In the genomic region with DNA sequence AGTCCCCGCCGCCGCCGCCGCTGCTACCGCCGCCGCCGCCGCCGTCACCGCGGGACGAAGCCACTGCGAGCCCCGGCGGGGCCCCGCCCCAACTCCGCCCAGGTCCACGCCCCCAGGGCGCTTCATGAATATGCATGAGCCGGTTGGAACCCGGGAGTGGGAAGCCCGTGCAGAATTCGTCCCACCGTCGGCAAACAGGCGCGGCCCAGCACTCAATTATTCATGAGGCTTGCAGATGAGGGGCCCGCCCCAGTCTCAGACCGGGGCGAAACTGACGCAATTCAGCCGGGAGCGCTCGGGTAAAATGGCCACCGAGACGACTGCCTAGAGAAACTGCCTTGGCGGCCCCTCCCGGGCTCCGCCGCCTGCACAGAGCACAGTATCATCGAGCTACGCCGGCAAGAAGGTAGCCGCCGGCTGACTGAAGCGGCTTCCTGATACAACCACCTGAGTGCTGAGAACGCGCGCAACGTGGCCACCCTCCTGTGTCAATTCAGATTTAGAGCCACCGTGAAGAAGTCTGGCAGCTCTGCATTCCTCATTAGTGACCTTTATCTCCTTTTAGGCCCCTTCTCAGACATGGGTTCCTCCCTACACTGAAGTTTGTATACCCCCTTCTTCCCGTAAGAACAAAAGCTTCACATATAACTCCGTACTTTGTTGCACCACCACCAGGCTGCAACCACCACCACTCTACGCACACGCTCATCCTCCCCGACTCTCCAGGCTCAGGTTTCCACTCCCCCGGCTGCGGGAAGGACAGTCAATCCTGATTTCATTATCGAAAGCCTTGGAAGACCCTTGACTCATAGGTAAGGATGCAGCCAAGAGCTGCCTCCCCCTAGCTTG, we compare ENCODE assay signal across 8 cellular contexts. TPM values are rescaled to one million over a fixed set of nuclear protein-coding genes. Genes with fewer than 3 reads are reported as not detected.
A peak's percentile ranks its signal among the peaks of the same experiment; 100 is the strongest.
DNase-seq lines count a peak whose midpoint lies in the region; ATAC-seq, FAIRE-seq and TF ChIP-seq lines count a peak whose summit lies in the region.

A gene with protein sequence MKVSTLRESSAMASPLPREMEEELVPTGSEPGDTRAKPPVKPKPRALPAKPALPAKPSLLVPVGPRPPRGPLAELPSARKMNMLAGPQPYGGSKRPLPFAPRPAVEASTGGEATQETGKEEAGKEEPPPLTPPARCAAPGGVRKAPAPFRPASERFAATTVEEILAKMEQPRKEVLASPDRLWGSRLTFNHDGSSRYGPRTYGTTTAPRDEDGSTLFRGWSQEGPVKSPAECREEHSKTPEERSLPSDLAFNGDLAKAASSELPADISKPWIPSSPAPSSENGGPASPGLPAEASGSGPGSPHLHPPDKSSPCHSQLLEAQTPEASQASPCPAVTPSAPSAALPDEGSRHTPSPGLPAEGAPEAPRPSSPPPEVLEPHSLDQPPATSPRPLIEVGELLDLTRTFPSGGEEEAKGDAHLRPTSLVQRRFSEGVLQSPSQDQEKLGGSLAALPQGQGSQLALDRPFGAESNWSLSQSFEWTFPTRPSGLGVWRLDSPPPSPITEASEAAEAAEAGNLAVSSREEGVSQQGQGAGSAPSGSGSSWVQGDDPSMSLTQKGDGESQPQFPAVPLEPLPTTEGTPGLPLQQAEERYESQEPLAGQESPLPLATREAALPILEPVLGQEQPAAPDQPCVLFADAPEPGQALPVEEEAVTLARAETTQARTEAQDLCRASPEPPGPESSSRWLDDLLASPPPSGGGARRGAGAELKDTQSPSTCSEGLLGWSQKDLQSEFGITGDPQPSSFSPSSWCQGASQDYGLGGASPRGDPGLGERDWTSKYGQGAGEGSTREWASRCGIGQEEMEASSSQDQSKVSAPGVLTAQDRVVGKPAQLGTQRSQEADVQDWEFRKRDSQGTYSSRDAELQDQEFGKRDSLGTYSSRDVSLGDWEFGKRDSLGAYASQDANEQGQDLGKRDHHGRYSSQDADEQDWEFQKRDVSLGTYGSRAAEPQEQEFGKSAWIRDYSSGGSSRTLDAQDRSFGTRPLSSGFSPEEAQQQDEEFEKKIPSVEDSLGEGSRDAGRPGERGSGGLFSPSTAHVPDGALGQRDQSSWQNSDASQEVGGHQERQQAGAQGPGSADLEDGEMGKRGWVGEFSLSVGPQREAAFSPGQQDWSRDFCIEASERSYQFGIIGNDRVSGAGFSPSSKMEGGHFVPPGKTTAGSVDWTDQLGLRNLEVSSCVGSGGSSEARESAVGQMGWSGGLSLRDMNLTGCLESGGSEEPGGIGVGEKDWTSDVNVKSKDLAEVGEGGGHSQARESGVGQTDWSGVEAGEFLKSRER (N-terminal part only) (minus strand): TSS at position 67 of the 849 bp plus-strand sequence. CDS start 3,067 bp downstream, outside the sequence.

- peak within 1 kb of the TSS; percentile 71 to 83 for H2BK12ac ChIP-seq in mesenchymal stem cell (ENCODE audit: low read length in 2 of 2)

- H3K79me1 ChIP-seq in mesenchymal stem cell (replicated peaks; ENCODE audit: low read length, poor library complexity, severe bottlenecking) = peaks cover 25% of the 10 kb centered on the region

- H3K4me3 Mint-ChIP-seq in Caco-2 (ENCODE audit: unreplicated experiment) = peak within 1 kb of the TSS; percentile 88

- POLR2A ChIA-PET in Caco-2 (lab: Charles Lee) = interaction anchor here (0.5 to 2.2 kb wide), 7 partner anchors 9 to 168 kb away, joined by 3 to 31 read pairs (median 5); a partner anchor contains a TSS

- peak within 1 kb of the TSS; percentile 92 for H3K9ac ChIP-seq in NT2/D1 (ENCODE audit: insufficient read length, low read depth)
- H3K9ac ChIP-seq in endocrine pancreas (ENCODE audit: control insufficient read depth, insufficient read depth, low read length) = peak within 1 kb of the TSS; percentile 82
- peak within 1 kb of the TSS; percentile 97 for H3K9ac ChIP-seq in mesenchymal stem cell (ENCODE audit: low read length)

- CTCF ChIA-PET in Caco-2 (lab: Charles Lee) = interaction anchor here (0.8 to 2.3 kb wide), 6 partner anchors 10 to 76 kb away, joined by 3 to 13 read pairs (median 6); a partner anchor contains a TSS

- peak within 1 kb of the TSS; percentile 92 for H3K4me2 ChIP-seq in mesenchymal stem cell (ENCODE audit: low read length, poor library complexity, severe bottlenecking)

- intact Hi-C loops in Caco-2 (cut with micrococcal nuclease; ENCODE audit: unreplicated experiment) = loop anchor here (1.0 to 2.0 kb wide), 3 partner anchors 10 to 36 kb away; a partner anchor contains a TSS

- H3K4me1 Mint-ChIP-seq in Caco-2 (ENCODE audit: low read depth, unreplicated experiment) = peaks cover 57% of the 10 kb centered on the region

- H2AFZ ChIP-seq in mesenchymal stem cell (ENCODE audit: low read depth, low read length) = no peak within 1 kb of the TSS

- no peak for TF ChIP-seq CTCF in Caco-2 (IDR thresholded peaks at IDR 0.05; ENCODE audit: insufficient read depth in 1 of 2, low read depth in 1 of 2, low read length in 1 of 2, severe bottlenecking in 1 of 2, unreplicated experiment in 1 of 2)

- H3K9me3 ChIP-seq in Caco-2 (no peaks in the 10 kb centered on the region), NT2/D1 (ENCODE audit: insufficient read depth, low read length) (no peaks in the 10 kb centered on the region), endocrine pancreas (ENCODE audit: control insufficient read depth, low read length) (no peaks in the 10 kb centered on the region), mesenchymal stem cell (ENCODE audit: control insufficient read depth, low read length) (no peaks in the 10 kb centered on the region)

- peak; percentile 20 for FAIRE-seq in HTR-8/SVneo (lab: Jason Lieb, UNC)

- peak within 1 kb of the TSS; percentile 19 to 87 for H3K14ac ChIP-seq in mesenchymal stem cell (ENCODE audit: low read length in 2 of 2)

- peak; percentile 98 to 99 for DNase-seq in Caco-2
- peak; percentile 93 for DNase-seq in HTR-8/SVneo (ENCODE audit: insufficient read length, low spot score)
- peak; percentile 95 for DNase-seq in NT2/D1 (ENCODE audit: low read depth, low spot score)
- peak; percentile 55 for DNase-seq in activated CD8-positive, alpha-beta memory T cell treated with anti-CD3 and anti-CD28 coated beads, Interleukin-2, amount 50 U/mL, for 1 hour (ENCODE audit: extremely low read depth)
- DNase-seq in mesenchymal stem cell = peak; percentile 98
- DNase-seq in stimulated activated CD8-positive, alpha-beta memory T cell treated with anti-CD3 and anti-CD28 coated beads, Interleukin-12 subunit alpha, Interleukin-12 subunit beta, amount 100 ng/mL, for 24 hours (ENCODE audit: extremely low read depth) = peak; percentile 74

- H2BK5ac ChIP-seq in mesenchymal stem cell (ENCODE audit: low read depth, low read length, poor library complexity, severe bottlenecking) = peak within 1 kb of the TSS; percentile 92

- H3K36me3 ChIP-seq in Caco-2 (ENCODE audit: control insufficient read depth, insufficient read depth, low read length) (peaks cover 3% of the 10 kb centered on the region), NT2/D1 (ENCODE audit: insufficient read depth, insufficient read length, low read length) (peaks cover 63% of the 10 kb centered on the region), endocrine pancreas (ENCODE audit: control insufficient read depth, insufficient read depth, low read length) (no peaks in the 10 kb centered on the region), mesenchymal stem cell (ENCODE audit: control insufficient read depth in 1 of 2, insufficient read depth in 2 of 2, low read depth in 1 of 2, low read length in 2 of 2) (peaks cover 41 to 57% of the 10 kb centered on the region in 2 experiments)

- peak within 1 kb of the TSS; percentile 92 for H4K91ac ChIP-seq in mesenchymal stem cell (ENCODE audit: low read length)

- TSS peak; percentile 92 for BruUV-seq in Caco-2 (replicated peaks; lab: Mats Ljungman, UMichigan)

- peaks cover 74% of the 10 kb centered on the region for H3K36me3 Mint-ChIP-seq in Caco-2 (ENCODE audit: insufficient read depth, unreplicated experiment)

- peak within 1 kb of the TSS; percentile 96 to 97 for H3K18ac ChIP-seq in mesenchymal stem cell (ENCODE audit: low read depth in 1 of 2, low read length in 2 of 2)

- H3K27me3 ChIP-seq in Caco-2 (replicated peaks; ENCODE audit: control insufficient read depth, insufficient read depth, low read length) (no peaks in the 10 kb centered on the region), NT2/D1 (ENCODE audit: insufficient read depth, insufficient read length) (no peaks in the 10 kb centered on the region), endocrine pancreas (ENCODE audit: control insufficient read depth, insufficient read depth, low read length) (no peaks in the 10 kb centered on the region), mesenchymal stem cell (ENCODE audit: control insufficient read depth in 1 of 2, insufficient read depth in 1 of 2, low read length in 2 of 2) (no peaks in the 10 kb centered on the region)

- 6% methylated on average over 48 of the region's 61 CpGs for WGBS in mesenchymal stem cell

- ATAC-seq in GM21367 (IDR thresholded peaks at IDR 0.05; ENCODE audit: unreplicated experiment) = peak; percentile 89

- H3K27ac ChIP-seq in mesenchymal stem cell (ENCODE audit: low read length, poor library complexity, severe bottlenecking) = peak within 1 kb of the TSS; percentile 98

- no peaks in the 10 kb centered on the region for H3K27me3 Mint-ChIP-seq in Caco-2 (ENCODE audit: insufficient read depth, unreplicated experiment)

- peak within 1 kb of the TSS in 1 of 2 experiments; percentile 90 for H3K23ac ChIP-seq in mesenchymal stem cell (ENCODE audit: low read length in 2 of 2)

- peak within 1 kb of the TSS; percentile 94 for H2AK5ac ChIP-seq in mesenchymal stem cell (ENCODE audit: low read length, severe bottlenecking)

- H3K4ac ChIP-seq in mesenchymal stem cell (ENCODE audit: low read depth in 1 of 2, low read length in 2 of 2) = peak within 1 kb of the TSS; percentile 94 to 97

- H3K4me1 ChIP-seq in Caco-2 = peaks cover 52% of the 10 kb centered on the region
- H3K4me1 ChIP-seq in NT2/D1 (ENCODE audit: insufficient read depth, insufficient read length) = peaks cover 17% of the 10 kb centered on the region
- no peaks in the 10 kb centered on the region for H3K4me1 ChIP-seq in endocrine pancreas (ENCODE audit: control insufficient read depth, insufficient read depth, low read length)
- H3K4me1 ChIP-seq in mesenchymal stem cell (ENCODE audit: control insufficient read depth, insufficient read depth, low read depth, low read length) = peaks cover 28% of the 10 kb centered on the region

- peak within 1 kb of the TSS; percentile 79 for H3K4me3 ChIP-seq in Caco-2 (ENCODE audit: low read depth, low read length)
- H3K4me3 ChIP-seq in NT2/D1 (ENCODE audit: insufficient read length, low read depth) = peak within 1 kb of the TSS; percentile 84
- H3K4me3 ChIP-seq in endocrine pancreas (ENCODE audit: control insufficient read depth, insufficient read depth, low read length) = peak within 1 kb of the TSS; percentile 58
- H3K4me3 ChIP-seq in mesenchymal stem cell (ENCODE audit: insufficient read depth in 1 of 2, low read depth in 1 of 2, low read length in 2 of 2) = peak within 1 kb of the TSS; percentile 81 to 97

- peak within 1 kb of the TSS; percentile 96 for H4K8ac ChIP-seq in mesenchymal stem cell (ENCODE audit: low read length)

- no peaks in the 10 kb centered on the region for H3K9me3 Mint-ChIP-seq in Caco-2 (ENCODE audit: unreplicated experiment)

- H2BK120ac ChIP-seq in mesenchymal stem cell (ENCODE audit: low read depth, low read length) = peak within 1 kb of the TSS; percentile 91

- H2BK15ac ChIP-seq in mesenchymal stem cell (ENCODE audit: low read depth, poor library complexity, severe bottlenecking) = peak within 1 kb of the TSS; percentile 94

- peak within 1 kb of the TSS; percentile 95 for H3K27ac Mint-ChIP-seq in Caco-2 (ENCODE audit: unreplicated experiment)

RNA-seq across cellular contexts. Expression of the gene that starts here (rescaled TPM):
- total RNA-seq in Caco-2 (2022) = 107 and 120 TPM in 2 replicates
- polyA plus RNA-seq in mesenchymal stem cell (2013, experiment 1 of 2) = 141 TPM
- polyA plus RNA-seq in mesenchymal stem cell (2013, experiment 2 of 2) = 142 TPM

Comparison
In these comparisons a context has a peak if more than half of its experiments do, and no peak if none do; other contexts are left out.
1. Peak in every context shown above with its lines: DNase-seq, ATAC-seq, H3K4me3 ChIP-seq and H3K27ac ChIP-seq.